In the genomic region with DNA sequence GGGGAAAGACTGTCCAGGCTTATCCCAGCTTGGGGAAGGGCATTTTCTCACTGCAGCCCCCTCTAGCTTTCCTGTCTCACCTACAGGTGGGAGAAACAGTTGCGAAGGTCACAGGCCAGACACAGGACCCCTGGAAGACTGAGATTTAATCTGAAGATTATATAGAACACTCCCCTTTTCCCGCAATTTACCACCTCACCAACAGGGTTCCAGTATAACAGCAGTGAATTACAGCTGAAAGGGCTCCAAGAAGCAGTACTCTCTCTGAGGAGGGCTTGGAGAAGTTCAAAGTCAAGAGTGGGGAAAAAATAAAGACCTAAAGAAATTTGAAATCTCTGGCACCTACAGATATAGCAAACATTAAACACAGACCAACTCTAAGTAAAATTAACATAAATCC, we compare ENCODE assay signal across 1 cellular context.
TF ChIP-seq lines count a peak whose summit lies in the region.

No MANE protein-coding gene starts in this region.

TF ChIP-seq in HCT116, 20 proteins besides CTCF, POLR2A, EP300 and RAD21 (continued from another document):
- TF ChIP-seq SRF (IDR thresholded peaks at IDR 0.05; ENCODE audit: low read depth) (no peak), FOSL1 (IDR thresholded peaks at IDR 0.05; ENCODE audit: low read depth) (no peak)
- TF ChIP-seq, protein P1, sequence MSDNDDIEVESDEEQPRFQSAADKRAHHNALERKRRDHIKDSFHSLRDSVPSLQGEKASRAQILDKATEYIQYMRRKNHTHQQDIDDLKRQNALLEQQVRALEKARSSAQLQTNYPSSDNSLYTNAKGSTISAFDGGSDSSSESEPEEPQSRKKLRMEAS (IDR thresholded peaks at IDR 0.05), result no peak
